ENCODE assay signal across 8 cellular contexts in the genomic region with DNA sequence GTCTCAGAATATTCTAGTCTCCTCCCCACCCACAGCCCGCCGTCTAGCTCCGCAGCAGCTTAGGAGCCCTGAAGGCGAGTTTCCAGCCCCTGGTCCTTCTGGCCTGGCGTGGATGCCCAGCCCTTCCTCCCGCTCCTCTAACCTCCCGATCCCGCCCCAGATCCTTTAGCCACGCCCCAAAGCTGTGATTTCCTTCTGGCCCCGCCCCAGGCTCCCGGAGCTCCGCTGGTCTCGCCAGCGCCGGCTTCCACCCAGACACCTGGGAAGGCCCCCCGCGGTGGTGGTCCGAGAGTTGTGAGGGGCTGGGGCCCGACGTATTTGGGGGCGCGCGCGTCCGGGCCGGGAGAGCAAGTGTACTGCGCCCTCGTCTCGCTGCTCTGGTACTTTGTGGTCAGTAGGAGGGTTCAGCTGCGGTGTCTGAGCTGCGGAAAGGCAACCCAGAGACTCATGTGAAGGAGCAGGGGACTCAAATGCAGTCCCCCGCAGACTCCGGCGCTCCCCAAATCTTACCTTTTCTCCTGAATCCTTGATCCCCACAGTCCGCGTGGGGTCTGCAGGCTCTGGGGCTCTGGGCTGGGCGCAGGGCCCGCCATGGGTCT. TPM values are rescaled to one million over a fixed set of nuclear protein-coding genes. Genes with fewer than 3 reads are reported as not detected.
DNase-seq lines count a peak whose midpoint lies in the region; ATAC-seq and TF ChIP-seq lines count a peak whose summit lies in the region.

CGB7 (minus strand) TSS at position 114 of the 599 bp plus-strand sequence. CDS start 2,374 bp downstream, outside the sequence.

- peak within 1 kb of the TSS; percentile 67 for H3K27ac ChIP-seq in psoas muscle

- H3K9me3 ChIP-seq in ES-I3 (ENCODE audit: control insufficient read depth, insufficient read depth, low read length) (no peaks in the 10 kb centered on the region), adipocyte (ENCODE audit: control insufficient read depth, low read length) (no peaks in the 10 kb centered on the region), psoas muscle (no peaks in the 10 kb centered on the region)

- TF ChIP-seq CTCF in psoas muscle (IDR thresholded peaks at IDR 0.05) = no peak

- DNase-seq in NCI-H82 treated with DMSO at 0.1 percent for 48 hours (lab: John Stamatoyannopoulos, UW; ENCODE audit: unreplicated experiment) (peak; percentile 74), adipocyte (ENCODE audit: low read depth) (peak; percentile 74), left cardiac atrium (peak; percentile 85), psoas muscle (peak; percentile 76 to 84), cortex of kidney (lab: John Stamatoyannopoulos, UW) (no peak)

- intact Hi-C loops in left cardiac atrium (cut with DNase I) = no loop called here
- intact Hi-C loops in psoas muscle (cut with DNase I) = loop anchor here in 1 of 2 donors (5.0 kb wide), 1 partner anchor 45 kb away; no protein-coding TSS in a partner anchor

- no peaks in the 10 kb centered on the region for H3K4me1 ChIP-seq in ES-I3 (ENCODE audit: insufficient read depth, low read length)
- H3K4me1 ChIP-seq in adipocyte (ENCODE audit: control insufficient read depth, insufficient read depth, low read length) = peaks cover 11% of the 10 kb centered on the region
- H3K4me1 ChIP-seq in psoas muscle = peaks cover 5% of the 10 kb centered on the region

- peak within 1 kb of the TSS; percentile 78 for H3K4me3 ChIP-seq in adipocyte (ENCODE audit: low read length)
- peak within 1 kb of the TSS; percentile 82 for H3K4me3 ChIP-seq in psoas muscle

- no peaks in the 10 kb centered on the region for H3K36me3 ChIP-seq in ES-I3 (ENCODE audit: insufficient read depth, low read length)
- no peaks in the 10 kb centered on the region for H3K36me3 ChIP-seq in adipocyte (ENCODE audit: control insufficient read depth, insufficient read depth, low read length, severe bottlenecking)
- no peaks in the 10 kb centered on the region for H3K36me3 ChIP-seq in psoas muscle (ENCODE audit: insufficient read depth in 1 of 2, low read depth in 1 of 2)

- H3K27me3 ChIP-seq in adipocyte (replicated peaks; ENCODE audit: control insufficient read depth, insufficient read depth, low read length) (peaks cover 25% of the 10 kb centered on the region), psoas muscle (ENCODE audit: insufficient read depth in 3 of 3, low read length in 2 of 3) (no peaks in the 10 kb centered on the region)

- ATAC-seq in left cardiac atrium (peak; percentile 75 to 89), psoas muscle (peak; percentile 67 to 82 (median 72)), HG02885 (IDR thresholded peaks at IDR 0.05; ENCODE audit: poor library complexity, unreplicated experiment) (no peak), GM18870 (IDR thresholded peaks at IDR 0.05; ENCODE audit: unreplicated experiment) (no peak)

- WGBS in psoas muscle, 3 donors = 1 to 2% (median 2%) methylated on average over 34 to 38 of the region's 38 CpGs

- peak within 1 kb of the TSS; percentile 78; the same call in 1 of the 2 replicates for H3K9ac ChIP-seq in ES-I3 (ENCODE audit: low read depth, low read length)
- H3K9ac ChIP-seq in adipocyte (ENCODE audit: low read length) = no peak within 1 kb of the TSS

RNA-seq across cellular contexts. Expression of gene CGB7, which starts in this region (rescaled TPM):
- total RNA-seq in left cardiac atrium = under 1 TPM in 1 of 2 donors, not detected in 1; 0.29 TPM
- under 1 TPM; 0.20 to 0.46 (median 0.41) TPM for total RNA-seq in psoas muscle
- polyA plus RNA-seq in psoas muscle = 1 to 10 TPM in 1 of 3 donors, under 1 TPM in 2; 0.52 to 1.1 (median 0.56) TPM

Comparison
In these comparisons a context has a peak if more than half of its experiments do, and no peak if none do; other contexts are left out.
1. Peak in DNase-seq and ATAC-seq in left cardiac atrium; RNA of the gene not detected or under 1 TPM.
2. ATAC-seq: peak in psoas muscle (4 of 4); none in HG02885 (single experiment) and GM18870 (single experiment).